ENCODE assay signal across 11 cellular contexts in the genomic region with DNA sequence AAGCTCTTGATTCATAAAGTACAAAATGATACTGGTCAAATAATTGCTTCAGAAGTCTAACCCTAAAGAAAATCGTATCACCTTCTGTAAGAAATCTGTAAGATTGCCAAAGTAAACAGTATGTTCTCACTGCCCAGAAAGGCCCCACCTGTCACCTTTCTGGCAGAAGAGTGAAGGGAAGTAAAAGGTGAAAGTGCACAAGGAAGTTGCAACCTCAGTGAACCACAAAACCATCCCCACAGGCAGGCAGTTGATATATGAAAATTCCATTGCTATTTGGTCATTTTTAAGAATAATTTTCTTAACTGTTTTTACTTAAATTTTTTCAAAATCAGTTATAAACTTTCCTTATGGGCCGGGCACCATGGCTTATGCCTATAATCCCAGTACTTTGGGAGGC. TPM values are rescaled to one million over a fixed set of nuclear protein-coding genes. Genes with fewer than 3 reads are reported as not detected.
A peak's percentile ranks its signal among the peaks of the same experiment; 100 is the strongest.
DNase-seq lines count a peak whose midpoint lies in the region; ATAC-seq and TF ChIP-seq lines count a peak whose summit lies in the region.
"Had no signal": no experiment of that assay in that cellular context is flagged by ENCODE, and none has a peak within 500 bp of the region (broad histone marks: within the 10 kb centered on the region; RNA-seq: fewer than 3 reads in every experiment).

No MANE protein-coding gene starts in this region.

- no peaks in the 10 kb centered on the region for H3K27me3 Mint-ChIP-seq in MCF 10A (ENCODE audit: insufficient read depth, unreplicated experiment)

- peaks cover 17% of the 10 kb centered on the region for H3K4me1 Mint-ChIP-seq in MCF 10A (ENCODE audit: insufficient read depth, unreplicated experiment)

- no peak for TF ChIP-seq CTCF in MCF 10A (IDR thresholded peaks at IDR 0.05; ENCODE audit: unreplicated experiment)

- H3K4me1 ChIP-seq in mucosa of rectum (ENCODE audit: control insufficient read depth in 2 of 2, insufficient read depth in 2 of 2, low read length in 2 of 2), result peaks cover 20 to 42% of the 10 kb centered on the region in 2 donors
- H3K4me1 ChIP-seq: left ventricle myocardium inferior, thyroid gland had no signal

- CTCF ChIA-PET in MCF 10A (lab: Yijun Ruan, JAX), result interaction anchor here (1.2 to 7.2 kb wide), 2 partner anchors 15 to 34 kb away, joined by 5 to 64 read pairs; no protein-coding TSS in a partner anchor

- no peak for ATAC-seq in left ventricle myocardium superior

- intact Hi-C loops in MCF 10A (cut with micrococcal nuclease), result no loop called here
- intact Hi-C loops in left ventricle myocardium superior (cut with micrococcal nuclease), result no loop called here

- H3K4me3 ChIP-seq in MG63, result no peak overlapping the region
- no peak overlapping the region for H3K4me3 ChIP-seq in mucosa of rectum (ENCODE audit: low read length in 2 of 2)
- H3K4me3 ChIP-seq: left ventricle myocardium inferior, thyroid gland had no signal

- H3K9me3 ChIP-seq in MG63 (no peaks in the 10 kb centered on the region), mucosa of rectum (ENCODE audit: control insufficient read depth in 2 of 2, low read length in 2 of 2) (no peaks in the 10 kb centered on the region)
- H3K9me3 ChIP-seq: thyroid gland had no signal

- H3K9me3 Mint-ChIP-seq in MCF 10A (ENCODE audit: unreplicated experiment), result no peaks in the 10 kb centered on the region

- H3K4me3 Mint-ChIP-seq in MCF 10A (ENCODE audit: unreplicated experiment), result no peak overlapping the region

- no peaks in the 10 kb centered on the region for H3K36me3 ChIP-seq in MG63
- H3K36me3 ChIP-seq in mucosa of rectum (ENCODE audit: control insufficient read depth in 2 of 2, insufficient read depth in 2 of 2, low read length in 2 of 2), result no peaks in the 10 kb centered on the region
- H3K36me3 ChIP-seq: left ventricle myocardium inferior, thyroid gland had no signal

- H3K36me3 Mint-ChIP-seq in MCF 10A (ENCODE audit: insufficient read depth, unreplicated experiment), result no peaks in the 10 kb centered on the region

- POLR2A ChIA-PET in MCF 10A (lab: Yijun Ruan, JAX), result interaction anchor here (0.8 to 3.7 kb wide), 7 partner anchors 14 to 359 kb away, joined by 3 to 11 read pairs (median 4); partner anchors contain the start of gene NVL

- no TSS peak for BruUV-seq in MCF 10A (replicated peaks; lab: Mats Ljungman, UMichigan)

- H3K27me3 ChIP-seq in MG63 (no peaks in the 10 kb centered on the region), mucosa of rectum (ENCODE audit: control insufficient read depth in 2 of 2, insufficient read depth in 2 of 2, low read length in 2 of 2) (no peaks in the 10 kb centered on the region)
- H3K27me3 ChIP-seq: thyroid gland had no signal

- peak; percentile 50 for DNase-seq in GM03348 (ENCODE audit: low spot score)
- peak; percentile 13 for DNase-seq in MG63
- DNase-seq in MCF 10A (ENCODE audit: unreplicated experiment), result peak; percentile 69
- DNase-seq in occipital lobe (lab: John Stamatoyannopoulos, UW), result no peak
- DNase-seq in globus pallidus (ENCODE audit: low spot score), result no peak
- DNase-seq in left ventricle myocardium superior, result no peak
- DNase-seq: KG1, left ventricle myocardium inferior, NCI-H774, thyroid gland had no signal

- peak overlapping the region in 1 of 2 donors; percentile 24 for H3K9ac ChIP-seq in mucosa of rectum (ENCODE audit: low read depth in 1 of 2, low read length in 2 of 2)

- H3K27ac ChIP-seq in mucosa of rectum (ENCODE audit: low read depth in 2 of 2, low read length in 2 of 2), result peak overlapping the region; percentile 72 to 80
- H3K27ac ChIP-seq: left ventricle myocardium inferior, thyroid gland had no signal

- peak overlapping the region; percentile 40 for H3K27ac Mint-ChIP-seq in MCF 10A (ENCODE audit: low read depth, unreplicated experiment)

RNA-seq across cellular contexts. Expression of gene FBXO28, which starts 48.5 kb away (rescaled TPM):
- total RNA-seq in MG63 (2014; rRNA removed; shearing (Covaris generic); ENCODE audit: low replicate concordance), result 34.1 and 40.2 TPM in 2 replicates
- 97.6 and 110 TPM in 2 replicates for total RNA-seq in MCF 10A (2022)
- 56.9 TPM for total RNA-seq in occipital lobe
- 18.1 TPM for total RNA-seq in left ventricle myocardium superior

Comparison
In these comparisons a context has a peak if more than half of its experiments do, and no peak if none do; other contexts are left out.
1. DNase-seq: peak in GM03348 (single experiment), MG63 (single experiment) and MCF 10A (single experiment); none in occipital lobe (single experiment), globus pallidus (single experiment) and left ventricle myocardium superior (single experiment).